15 cellular contexts compared by ENCODE assay signal in genomic region chr6:138973481-138974140, GRCh38. TPM values are rescaled to one million over a fixed set of nuclear protein-coding genes. Genes with fewer than 3 reads are reported as not detected.
DNase-seq lines count a peak whose midpoint lies in the region; ATAC-seq, FAIRE-seq and TF ChIP-seq lines count a peak whose summit lies in the region.
"Had no signal": no experiment of that assay in that cellular context is flagged by ENCODE, and none has a peak within 500 bp of the region (broad histone marks: within the 10 kb centered on the region; RNA-seq: fewer than 3 reads in every experiment).

No MANE protein-coding gene starts in this region.

- H3K4ac ChIP-seq in mesenchymal stem cell (ENCODE audit: low read depth in 1 of 2, low read length in 2 of 2), result no peak overlapping the region

- H3K9ac ChIP-seq in mesenchymal stem cell (ENCODE audit: low read length), result peak overlapping the region; percentile 78

- peak overlapping the region; percentile 35 for H3K4me2 ChIP-seq in mesenchymal stem cell (ENCODE audit: low read length, poor library complexity, severe bottlenecking)

- H3K9me3 ChIP-seq in mesenchymal stem cell (ENCODE audit: control insufficient read depth, low read length), result no peaks in the 10 kb centered on the region
- H3K9me3 ChIP-seq: ascending aorta had no signal

- no peak overlapping the region for H2BK15ac ChIP-seq in mesenchymal stem cell (ENCODE audit: low read depth, poor library complexity, severe bottlenecking)

- TF ChIP-seq CTCF in choroid plexus epithelial cell (conservative IDR thresholded peaks at IDR 0.05; ENCODE audit: low read depth, low read length), result no peak

- no peak overlapping the region for H3K14ac ChIP-seq in mesenchymal stem cell (ENCODE audit: low read length in 2 of 2)

- H3K4me1 ChIP-seq in mesenchymal stem cell (ENCODE audit: control insufficient read depth, insufficient read depth, low read depth, low read length), result peaks cover 7% of the 10 kb centered on the region

- H4K8ac ChIP-seq in mesenchymal stem cell (ENCODE audit: low read length), result no peak overlapping the region

- no peak for ATAC-seq in HG02938 (IDR thresholded peaks at IDR 0.05; ENCODE audit: unreplicated experiment)
- no peak for ATAC-seq in GM19452 (IDR thresholded peaks at IDR 0.05; ENCODE audit: unreplicated experiment)
- no peak for ATAC-seq in HG02571 (IDR thresholded peaks at IDR 0.05; ENCODE audit: unreplicated experiment)
- ATAC-seq: activated CD4-positive, CD25-positive, alpha-beta regulatory T cell treated with anti-CD3 and anti-CD28 coated beads, Interleukin-2, amount 50 U/mL, for 24 hours; right cardiac atrium; stimulated activated naive CD8-positive, alpha-beta T cell treated with anti-CD3 and anti-CD28 coated beads, Interleukin-15, amount 100 ng/mL, for 72 hours had no signal

- H3K36me3 ChIP-seq in mesenchymal stem cell (ENCODE audit: control insufficient read depth in 1 of 2, insufficient read depth in 2 of 2, low read depth in 1 of 2, low read length in 2 of 2), result no peaks in the 10 kb centered on the region
- H3K36me3 ChIP-seq: ascending aorta had no signal

- H4K91ac ChIP-seq in mesenchymal stem cell (ENCODE audit: low read length), result no peak overlapping the region

- no peak overlapping the region for H2BK12ac ChIP-seq in mesenchymal stem cell (ENCODE audit: low read length in 2 of 2)

- H3K23ac ChIP-seq in mesenchymal stem cell (ENCODE audit: low read length in 2 of 2), result no peak overlapping the region

- no peaks in the 10 kb centered on the region for H3K27me3 ChIP-seq in mesenchymal stem cell (ENCODE audit: control insufficient read depth in 1 of 2, insufficient read depth in 1 of 2, low read length in 2 of 2)
- H3K27me3 ChIP-seq: ascending aorta had no signal

- no peak overlapping the region for H2AK5ac ChIP-seq in mesenchymal stem cell (ENCODE audit: low read length, severe bottlenecking)

- DNase-seq in GM19239 (ENCODE audit: insufficient read length, low spot score), result no peak
- DNase-seq in NCI-H69 (lab: John Stamatoyannopoulos, UW), result peak; percentile 98
- DNase-seq in choroid plexus epithelial cell (ENCODE audit: low read depth), result peak; percentile 61
- DNase-seq in mesenchymal stem cell, result peak; percentile 51
- DNase-seq in activated naive CD4-positive, alpha-beta T cell (lab: John Stamatoyannopoulos, UW), result no peak
- DNase-seq: activated T-cell treated with anti-CD3 and anti-CD28 coated beads for 4 hours; erythroblast; NCI-H2029; right cardiac atrium; stimulated activated naive CD8-positive, alpha-beta T cell treated with anti-CD3 and anti-CD28 coated beads, Interleukin-15, amount 100 ng/mL, for 72 hours had no signal

- no peak overlapping the region for H2BK120ac ChIP-seq in mesenchymal stem cell (ENCODE audit: low read depth, low read length)

- H3K27ac ChIP-seq in mesenchymal stem cell (ENCODE audit: low read length, poor library complexity, severe bottlenecking), result no peak overlapping the region

- peak; percentile 28 for FAIRE-seq in GM19239 (lab: Jason Lieb, UNC)

- peaks cover 1% of the 10 kb centered on the region for H3K79me1 ChIP-seq in mesenchymal stem cell (replicated peaks; ENCODE audit: low read length, poor library complexity, severe bottlenecking)

- no peak overlapping the region for H2AFZ ChIP-seq in mesenchymal stem cell (ENCODE audit: low read depth, low read length)

- H3K18ac ChIP-seq in mesenchymal stem cell (ENCODE audit: low read depth in 1 of 2, low read length in 2 of 2), result peak overlapping the region in 1 of 2 experiments; percentile 57

- H2BK5ac ChIP-seq in mesenchymal stem cell (ENCODE audit: low read depth, low read length, poor library complexity, severe bottlenecking), result no peak overlapping the region

- WGBS in mesenchymal stem cell, result no CpG with 5 or more reads among the region's 2 CpGs

- H3K4me3 ChIP-seq in choroid plexus epithelial cell (ENCODE audit: low read depth, low read length) (no peak overlapping the region), mesenchymal stem cell (ENCODE audit: insufficient read depth in 1 of 2, low read depth in 1 of 2, low read length in 2 of 2) (no peak overlapping the region)
- H3K4me3 ChIP-seq: ascending aorta had no signal

RNA-seq across cellular contexts. Expression of gene REPS1, which starts 14.4 kb away (rescaled TPM):
- 26.9 TPM for polyA plus RNA-seq in mesenchymal stem cell (2013, experiment 1 of 2)
- 27.0 TPM for polyA plus RNA-seq in mesenchymal stem cell (2013, experiment 2 of 2)

RNA-seq across cellular contexts. Expression of gene ABRACL, which starts 54.9 kb away (rescaled TPM):
- 102 TPM for polyA plus RNA-seq in mesenchymal stem cell (2013, experiment 1 of 2)
- 105 TPM for polyA plus RNA-seq in mesenchymal stem cell (2013, experiment 2 of 2)

Comparison
In these comparisons a context has a peak if more than half of its experiments do, and no peak if none do; other contexts are left out.
1. DNase-seq: peak in NCI-H69 (single experiment), choroid plexus epithelial cell (single experiment) and mesenchymal stem cell (single experiment); none in GM19239 (single experiment) and activated naive CD4-positive, alpha-beta T cell (0 of 4).